8 cellular contexts compared by ENCODE assay signal in the genomic region with DNA sequence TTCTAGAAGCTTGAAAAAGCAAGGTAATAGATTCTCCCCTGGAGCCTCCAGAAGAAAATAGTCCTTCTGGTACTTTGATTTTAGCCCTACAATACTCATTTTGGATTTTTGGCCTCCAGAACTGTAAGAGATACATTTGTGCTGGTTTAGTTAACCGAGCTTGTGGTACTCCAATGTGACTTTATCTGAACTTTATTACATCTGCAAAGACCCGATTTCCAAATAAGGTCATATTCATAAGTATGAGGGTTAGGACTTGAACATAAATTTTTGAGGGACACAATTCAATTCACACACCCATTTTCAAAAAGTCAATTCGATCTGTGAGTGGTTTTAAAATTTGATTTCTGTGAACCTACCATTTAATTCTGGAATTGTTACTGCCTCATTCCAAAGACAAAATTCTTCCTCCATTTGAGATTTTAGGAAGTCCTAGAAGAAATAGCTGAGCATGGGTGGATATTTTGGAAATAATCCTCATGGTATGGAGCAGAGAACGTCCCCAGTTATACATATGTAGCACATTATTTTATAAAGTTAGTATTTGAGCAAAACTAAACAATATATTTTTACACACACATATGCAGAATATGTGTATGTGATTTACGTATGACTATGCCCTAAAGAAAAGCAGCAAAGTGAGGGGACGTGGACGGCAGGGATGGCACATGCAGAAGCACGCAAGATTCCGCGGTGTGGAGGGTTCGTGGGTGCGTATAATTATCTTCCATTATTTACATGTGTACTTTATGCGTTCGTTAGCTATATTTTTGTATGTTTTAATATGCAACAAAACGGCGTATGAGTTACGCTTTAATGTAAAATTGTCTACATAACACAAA. TPM values are rescaled to one million over a fixed set of nuclear protein-coding genes. Genes with fewer than 3 reads are reported as not detected.
DNase-seq lines count a peak whose midpoint lies in the region; ATAC-seq, FAIRE-seq and TF ChIP-seq lines count a peak whose summit lies in the region.

No MANE protein-coding gene starts in this region.

- peaks cover 4% of the 10 kb centered on the region for H3K79me1 ChIP-seq in trophoblast cell (ENCODE audit: low read length)

- no peak overlapping the region for H2AFZ ChIP-seq in trophoblast cell (ENCODE audit: insufficient read depth, low read length, poor library complexity)

- H3K9me3 ChIP-seq in esophagus squamous epithelium (no peaks in the 10 kb centered on the region), trophoblast cell (ENCODE audit: insufficient read depth, low read depth, low read length) (no peaks in the 10 kb centered on the region)

- H3K36me3 ChIP-seq in esophagus squamous epithelium (no peaks in the 10 kb centered on the region), trophoblast cell (ENCODE audit: control insufficient read depth in 1 of 2, insufficient read depth in 2 of 2, low read length in 2 of 2) (no peaks in the 10 kb centered on the region)

- peak overlapping the region; percentile 81 for H3K4me2 ChIP-seq in trophoblast cell (ENCODE audit: low read length)

- peaks cover 2% of the 10 kb centered on the region for H3K79me2 ChIP-seq in trophoblast cell (ENCODE audit: control insufficient read depth, insufficient read depth, low read length, poor library complexity)

- ATAC-seq in SK-N-SH treated with all-trans-retinoic acid at 6 μM for 48 hours: peak; percentile 23
- ATAC-seq in GM19452 (IDR thresholded peaks at IDR 0.05; ENCODE audit: unreplicated experiment): no peak
- ATAC-seq in GM21619 (IDR thresholded peaks at IDR 0.05; ENCODE audit: unreplicated experiment): no peak
- no peak for ATAC-seq in HG03039 (IDR thresholded peaks at IDR 0.05; ENCODE audit: unreplicated experiment)

- H3K27me3 ChIP-seq in esophagus squamous epithelium (no peaks in the 10 kb centered on the region), trophoblast cell (ENCODE audit: insufficient read depth, low read length) (no peaks in the 10 kb centered on the region)

- H4K12ac ChIP-seq in trophoblast cell (ENCODE audit: low read depth, low read length): no peak overlapping the region

- no peak for TF ChIP-seq CTCF in esophagus squamous epithelium (IDR thresholded peaks at IDR 0.05)

- H3K9ac ChIP-seq in trophoblast cell (ENCODE audit: low read length): no peak overlapping the region

- no peak overlapping the region for H3K23ac ChIP-seq in trophoblast cell (ENCODE audit: low read length)

- H2BK12ac ChIP-seq in trophoblast cell (ENCODE audit: low read length): no peak overlapping the region

- peak overlapping the region; percentile 85 to 95 (median 94) for H3K27ac ChIP-seq in esophagus squamous epithelium
- no peak overlapping the region for H3K27ac ChIP-seq in trophoblast cell (ENCODE audit: low read depth, low read length)

- peak; percentile 37 for FAIRE-seq in GM19239 (lab: Jason Lieb, UNC)

- DNase-seq in GM19239 (ENCODE audit: insufficient read length, low spot score) (no peak), esophagus squamous epithelium (lab: John Stamatoyannopoulos, UW) (no peak), trophoblast cell (no peak), NCI-H446 treated with DMSO at 0.1 percent for 48 hours (lab: John Stamatoyannopoulos, UW) (no peak)

- peak overlapping the region; percentile 34 for H4K8ac ChIP-seq in trophoblast cell (ENCODE audit: low read depth, low read length)

- H2BK5ac ChIP-seq in trophoblast cell (ENCODE audit: low read depth, low read length, poor library complexity): no peak overlapping the region

- no peak overlapping the region for H4K91ac ChIP-seq in trophoblast cell (ENCODE audit: low read depth, low read length)

- intact Hi-C loops in esophagus squamous epithelium (cut with DNase I): no loop called here

- WGBS in esophagus squamous epithelium, 2 donors: 25 to 34% methylated on average over 16 to 17 of the region's 17 CpGs
- WGBS in trophoblast cell (ENCODE audit: extremely low coverage, insufficient coverage, insufficient read length): no CpG with 5 or more reads among the region's 17 CpGs

- no peak for TF ChIP-seq POLR2A in esophagus squamous epithelium (IDR thresholded peaks at IDR 0.05)

- H3K4me1 ChIP-seq in esophagus squamous epithelium: peaks cover 8 to 28% (median 11%) of the 10 kb centered on the region in 3 donors
- H3K4me1 ChIP-seq in trophoblast cell (ENCODE audit: control insufficient read depth in 1 of 2, insufficient read depth in 2 of 2, low read length in 2 of 2): peaks cover 0 to 4% of the 10 kb centered on the region in 2 experiments

- no peak overlapping the region for H2BK120ac ChIP-seq in trophoblast cell (ENCODE audit: insufficient read depth, low read length, poor library complexity)

- no peak overlapping the region for H3K4ac ChIP-seq in trophoblast cell (ENCODE audit: low read depth, low read length)

- H3K14ac ChIP-seq in trophoblast cell (ENCODE audit: low read length): no peak overlapping the region

- no peak overlapping the region for H2AK5ac ChIP-seq in trophoblast cell (ENCODE audit: low read length)

- H3K4me3 ChIP-seq in esophagus squamous epithelium (peak overlapping the region; percentile 58 to 96 (median 82)), trophoblast cell (ENCODE audit: low read depth, low read length) (no peak overlapping the region)

- H3K18ac ChIP-seq in trophoblast cell (ENCODE audit: low read length): no peak overlapping the region

TF ChIP-seq in SK-N-SH treated with all-trans-retinoic acid at 6 μM for 48 hours, 23 proteins besides CTCF, POLR2A, EP300 and RAD21:
- TF ChIP-seq, protein P1, sequence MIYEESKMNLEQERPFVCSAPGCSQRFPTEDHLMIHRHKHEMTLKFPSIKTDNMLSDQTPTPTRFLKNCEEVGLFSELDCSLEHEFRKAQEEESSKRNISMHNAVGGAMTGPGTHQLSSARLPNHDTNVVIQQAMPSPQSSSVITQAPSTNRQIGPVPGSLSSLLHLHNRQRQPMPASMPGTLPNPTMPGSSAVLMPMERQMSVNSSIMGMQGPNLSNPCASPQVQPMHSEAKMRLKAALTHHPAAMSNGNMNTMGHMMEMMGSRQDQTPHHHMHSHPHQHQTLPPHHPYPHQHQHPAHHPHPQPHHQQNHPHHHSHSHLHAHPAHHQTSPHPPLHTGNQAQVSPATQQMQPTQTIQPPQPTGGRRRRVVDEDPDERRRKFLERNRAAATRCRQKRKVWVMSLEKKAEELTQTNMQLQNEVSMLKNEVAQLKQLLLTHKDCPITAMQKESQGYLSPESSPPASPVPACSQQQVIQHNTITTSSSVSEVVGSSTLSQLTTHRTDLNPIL (CRISPR knock-in tag; IDR thresholded peaks at IDR 0.05; ENCODE audit: low read depth): no peak
- no peak for TF ChIP-seq SNAI2 (CRISPR knock-in tag; IDR thresholded peaks at IDR 0.05)
- TF ChIP-seq, protein P2, sequence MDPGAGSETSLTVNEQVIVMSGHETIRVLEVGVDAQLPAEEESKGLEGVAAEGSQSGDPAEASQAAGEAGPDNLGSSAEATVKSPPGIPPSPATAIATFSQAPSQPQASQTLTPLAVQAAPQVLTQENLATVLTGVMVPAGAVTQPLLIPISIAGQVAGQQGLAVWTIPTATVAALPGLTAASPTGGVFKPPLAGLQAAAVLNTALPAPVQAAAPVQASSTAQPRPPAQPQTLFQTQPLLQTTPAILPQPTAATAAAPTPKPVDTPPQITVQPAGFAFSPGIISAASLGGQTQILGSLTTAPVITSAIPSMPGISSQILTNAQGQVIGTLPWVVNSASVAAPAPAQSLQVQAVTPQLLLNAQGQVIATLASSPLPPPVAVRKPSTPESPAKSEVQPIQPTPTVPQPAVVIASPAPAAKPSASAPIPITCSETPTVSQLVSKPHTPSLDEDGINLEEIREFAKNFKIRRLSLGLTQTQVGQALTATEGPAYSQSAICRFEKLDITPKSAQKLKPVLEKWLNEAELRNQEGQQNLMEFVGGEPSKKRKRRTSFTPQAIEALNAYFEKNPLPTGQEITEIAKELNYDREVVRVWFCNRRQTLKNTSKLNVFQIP (CRISPR knock-in tag; IDR thresholded peaks at IDR 0.05; ENCODE audit: borderline replicate concordance, low read depth): no peak
- no peak for TF ChIP-seq TOX (CRISPR knock-in tag; IDR thresholded peaks at IDR 0.05; ENCODE audit: borderline replicate concordance)
- TF ChIP-seq ZFP30 (CRISPR knock-in tag; IDR thresholded peaks at IDR 0.05): no peak
- TF ChIP-seq, protein P3, sequence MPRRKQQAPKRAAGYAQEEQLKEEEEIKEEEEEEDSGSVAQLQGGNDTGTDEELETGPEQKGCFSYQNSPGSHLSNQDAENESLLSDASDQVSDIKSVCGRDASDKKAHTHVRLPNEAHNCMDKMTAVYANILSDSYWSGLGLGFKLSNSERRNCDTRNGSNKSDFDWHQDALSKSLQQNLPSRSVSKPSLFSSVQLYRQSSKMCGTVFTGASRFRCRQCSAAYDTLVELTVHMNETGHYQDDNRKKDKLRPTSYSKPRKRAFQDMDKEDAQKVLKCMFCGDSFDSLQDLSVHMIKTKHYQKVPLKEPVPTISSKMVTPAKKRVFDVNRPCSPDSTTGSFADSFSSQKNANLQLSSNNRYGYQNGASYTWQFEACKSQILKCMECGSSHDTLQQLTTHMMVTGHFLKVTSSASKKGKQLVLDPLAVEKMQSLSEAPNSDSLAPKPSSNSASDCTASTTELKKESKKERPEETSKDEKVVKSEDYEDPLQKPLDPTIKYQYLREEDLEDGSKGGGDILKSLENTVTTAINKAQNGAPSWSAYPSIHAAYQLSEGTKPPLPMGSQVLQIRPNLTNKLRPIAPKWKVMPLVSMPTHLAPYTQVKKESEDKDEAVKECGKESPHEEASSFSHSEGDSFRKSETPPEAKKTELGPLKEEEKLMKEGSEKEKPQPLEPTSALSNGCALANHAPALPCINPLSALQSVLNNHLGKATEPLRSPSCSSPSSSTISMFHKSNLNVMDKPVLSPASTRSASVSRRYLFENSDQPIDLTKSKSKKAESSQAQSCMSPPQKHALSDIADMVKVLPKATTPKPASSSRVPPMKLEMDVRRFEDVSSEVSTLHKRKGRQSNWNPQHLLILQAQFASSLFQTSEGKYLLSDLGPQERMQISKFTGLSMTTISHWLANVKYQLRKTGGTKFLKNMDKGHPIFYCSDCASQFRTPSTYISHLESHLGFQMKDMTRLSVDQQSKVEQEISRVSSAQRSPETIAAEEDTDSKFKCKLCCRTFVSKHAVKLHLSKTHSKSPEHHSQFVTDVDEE (CRISPR knock-in tag; IDR thresholded peaks at IDR 0.05): no peak
- no peak for TF ChIP-seq ZNF565 (CRISPR knock-in tag; conservative IDR thresholded peaks at IDR 0.05; ENCODE audit: low read depth)

RNA-seq across cellular contexts. Expression of a gene that starts 0.9 kb away (rescaled TPM):
- 10 to 100 TPM in 3 of 4 donors, 1 to 10 TPM in 1; 7.8 to 25.4 (median 15.6) TPM for total RNA-seq in esophagus squamous epithelium
- polyA plus RNA-seq in trophoblast cell (2013): 10.7 and 11.0 TPM in 2 replicates

RNA-seq across cellular contexts. Expression of a gene that starts 44.8 kb away (rescaled TPM):
- total RNA-seq in esophagus squamous epithelium: 1 to 10 TPM in 2 of 4 donors, under 1 TPM in 2; 0.27 to 1.5 (median 0.86) TPM
- 0.48 and 0.54 TPM in 2 replicates for polyA plus RNA-seq in trophoblast cell (2013)
